ENCODE assay signal across 7 cellular contexts in genomic region chr3:474828-475227, GRCh38.
"Had no signal": no experiment of that assay in that cellular context is flagged by ENCODE, and none has a peak within 500 bp of the region (broad histone marks: within the 10 kb centered on the region; RNA-seq: fewer than 3 reads in every experiment).

No MANE protein-coding gene starts in this region.

- H3K4me3 ChIP-seq: GM23248 had no signal

- H3K27ac ChIP-seq: GM23248 had no signal

- FAIRE-seq: H54, HTR-8/SVneo had no signal

- H2AFZ ChIP-seq: GM23248 had no signal

- H3K9ac ChIP-seq: GM23248 had no signal

- DNase-seq: GM23248, GOT3, H9, HCEC 1CT, KG1 had no signal
